In genomic region chr4:151400343-151400742, GRCh38 we compare ENCODE assay signal across 9 cellular contexts. TPM values are rescaled to one million over a fixed set of nuclear protein-coding genes. Genes with fewer than 3 reads are reported as not detected.
"Had no signal": no experiment of that assay in that cellular context is flagged by ENCODE, and none has a peak within 500 bp of the region (broad histone marks: within the 10 kb centered on the region; RNA-seq: fewer than 3 reads in every experiment).

No MANE protein-coding gene starts in this region.

- H2AFZ ChIP-seq: GM23248, GM23338 had no signal

- H3K4me1 ChIP-seq: HAP-1 had no signal

- H3K36me3 ChIP-seq: HAP-1 had no signal

- ATAC-seq: GM23338, HCT116 had no signal

- H3K27ac ChIP-seq: GM23248 had no signal

- H3K9ac ChIP-seq: GM23248 had no signal

- H3K27ac Mint-ChIP-seq: GM23338, HFFc6 had no signal

- H3K9me3 ChIP-seq: HAP-1 had no signal

- H3K4me1 Mint-ChIP-seq: GM23338 had no signal

- H3K4me3 ChIP-seq: GM23248, GM23338, HAP-1 had no signal

- DNase-seq: GM23248, GOT3, H7, H9, HCEC 1CT, HFFc6 had no signal

- H3K4me2 ChIP-seq: GM23338 had no signal

- H3K4me3 Mint-ChIP-seq: GM23338, H9, HFFc6 had no signal

- H3K9me3 Mint-ChIP-seq: H9, HFFc6 had no signal

RNA-seq across cellular contexts. Expression of gene FHIP1A, which starts 8.6 kb away (rescaled TPM):
- polyA plus RNA-seq: GM23248 had no signal
